Comparison of ENCODE assay signal across 1 cellular context in genomic region chr6:111709615-111710398, GRCh38.
TF ChIP-seq lines count a peak whose summit lies in the region.

No MANE protein-coding gene starts in this region.

TF ChIP-seq in GM23338, 12 proteins besides CTCF, POLR2A, EP300 and RAD21 (continued from another document):
- TF ChIP-seq JUNB (IDR thresholded peaks at IDR 0.05; ENCODE audit: unreplicated experiment) (no peak), STAT1 (IDR thresholded peaks at IDR 0.05; ENCODE audit: unreplicated experiment) (no peak)
